ENCODE assay signal across 1 cellular context in genomic region chr6:25278914-25279747, GRCh38.
A peak's percentile ranks its signal among the peaks of the same experiment; 100 is the strongest.
TF ChIP-seq lines count a peak whose summit lies in the region.

Gene CARMIL1, plus strand, starts transcription at chr6:25279374. Its CDS starts 422 bp downstream, at chr6:25279796.

TF ChIP-seq in IMR-90, 13 proteins besides CTCF, POLR2A, EP300 and RAD21:
- peak; percentile 68 for TF ChIP-seq SMC3 (IDR thresholded peaks at IDR 0.05; ENCODE audit: low read depth, low read length)
- no peak for TF ChIP-seq FOS (IDR thresholded peaks at IDR 0.05; ENCODE audit: low read depth, low read length)
- TF ChIP-seq MAZ (IDR thresholded peaks at IDR 0.05; ENCODE audit: borderline replicate concordance, low read depth, low read length), result peak; percentile 61; the same call in 1 of the 2 replicates
